ENCODE assay signal across 18 cellular contexts in genomic region chr16:8846401-8846932, GRCh38. TPM values are rescaled to one million over a fixed set of nuclear protein-coding genes. Genes with fewer than 3 reads are reported as not detected.
DNase-seq lines count a peak whose midpoint lies in the region; TF ChIP-seq lines count a peak whose summit lies in the region.
"Had no signal": no experiment of that assay in that cellular context is flagged by ENCODE, and none has a peak within 500 bp of the region (broad histone marks: within the 10 kb centered on the region; RNA-seq: fewer than 3 reads in every experiment).

No MANE protein-coding gene starts in this region.

- intact Hi-C loops in A673 (cut with micrococcal nuclease; ENCODE audit: unreplicated experiment) (no loop called here), uterus (cut with DNase I; ENCODE audit: low total_unique reads) (no loop called here)

- H3K9me3 ChIP-seq in A673 (ENCODE audit: low read depth, low read length, poor library complexity, severe bottlenecking), result no peaks in the 10 kb centered on the region
- H3K9me3 ChIP-seq in BLaER1, result no peaks in the 10 kb centered on the region
- no peaks in the 10 kb centered on the region for H3K9me3 ChIP-seq in uterus

- no TSS peak for BruUV-seq in A673 (replicated peaks; lab: Mats Ljungman, UMichigan)

- H3K27me3 ChIP-seq in A673 (replicated peaks; ENCODE audit: insufficient read depth, low read depth, low read length, poor library complexity), result no peaks in the 10 kb centered on the region
- no peaks in the 10 kb centered on the region for H3K27me3 ChIP-seq in BLaER1
- no peaks in the 10 kb centered on the region for H3K27me3 ChIP-seq in uterus
- H3K27me3 ChIP-seq: Peyer's patch had no signal

- CTCF ChIA-PET in A673 (lab: Charles Lee) (no interaction called here), RWPE1 (lab: Yijun Ruan, JAX) (interaction anchor here (0.5 to 0.6 kb wide), 2 partner anchors 39 to 1368 kb away, joined by 3 read pairs; no protein-coding TSS in a partner anchor)

- H3K4me1 ChIP-seq in A673 (ENCODE audit: insufficient read depth, low read length, poor library complexity, severe bottlenecking) (peaks cover 10% of the 10 kb centered on the region), BLaER1 (peaks cover 72% of the 10 kb centered on the region), uterus (no peaks in the 10 kb centered on the region)

- H3K27ac ChIP-seq in A673 (ENCODE audit: low read depth, low read length, poor library complexity, severe bottlenecking) (peak overlapping the region; percentile 10), BLaER1 (peak overlapping the region; percentile 59), RWPE1 (peak overlapping the region; percentile 96), uterus (no peak overlapping the region)
- H3K27ac ChIP-seq: Peyer's patch had no signal

- peak overlapping the region; percentile 3; the same call in 1 of the 2 replicates for H3K4me2 ChIP-seq in BLaER1

- no peak overlapping the region for H3K9ac ChIP-seq in BLaER1

- H3K36me3 ChIP-seq in A673 (ENCODE audit: insufficient read depth, low read length, poor library complexity, severe bottlenecking) (peaks cover 37% of the 10 kb centered on the region), BLaER1 (peaks cover 52% of the 10 kb centered on the region), uterus (no peaks in the 10 kb centered on the region)

- H4K20me1 ChIP-seq in BLaER1, result peaks cover 25% of the 10 kb centered on the region

- TF ChIP-seq CTCF in A673 (conservative IDR thresholded peaks at IDR 0.05; ENCODE audit: low read depth, low read length), result no peak
- TF ChIP-seq CTCF in RWPE1 (conservative IDR thresholded peaks at IDR 0.05; ENCODE audit: low read depth), result no peak
- no peak for TF ChIP-seq CTCF in uterus (IDR thresholded peaks at IDR 0.05)

- H3K4me3 ChIP-seq in A673 (ENCODE audit: low read depth, low read length, poor library complexity, severe bottlenecking) (no peak overlapping the region), BLaER1 (no peak overlapping the region), uterus (no peak overlapping the region)
- H3K4me3 ChIP-seq: Peyer's patch had no signal

- TF ChIP-seq POLR2A in uterus (IDR thresholded peaks at IDR 0.05), result no peak

- DNase-seq in A673 (ENCODE audit: low spot score) (no peak), RWPE1 (ENCODE audit: low spot score) (no peak), dedifferentiated amniotic fluid mesenchymal stem cell (ENCODE audit: extremely low spot score) (peak; percentile 8), DMS114 treated with DMSO at 0.1 percent for 48 hours (lab: John Stamatoyannopoulos, UW; ENCODE audit: unreplicated experiment) (no peak), cerebellum (ENCODE audit: low spot score) (no peak), uterus (no peak)
- DNase-seq: ACHN; AML-193; CD4-positive, CD25-positive, alpha-beta regulatory T cell; COR-L47; KBM-7; NCI-H1105 treated with DMSO at 0.1 percent for 48 hours; NCI-H1694; NCI-H2081 treated with DMSO at 0.1 percent for 48 hours; SHP77 had no signal

- POLR2A ChIA-PET in A673 (lab: Charles Lee; ENCODE audit: low non-redundant PET), result interaction anchor here (0.6 kb wide), 1 partner anchor 23 kb away, joined by 3 read pairs; no protein-coding TSS in a partner anchor
- POLR2A ChIA-PET in RWPE1 (lab: Yijun Ruan, JAX; ENCODE audit: low non-redundant PET), result no interaction called here

RNA-seq across cellular contexts. Expression of gene CARHSP1, which starts 22.3 kb away (rescaled TPM):
- total RNA-seq in A673 (2021) (316 and 329 TPM in 2 replicates), cerebellum (105 TPM), uterus (10 to 100 TPM; 20.0 to 79.2 (median 67.4) TPM)

RNA-seq across cellular contexts. Expression of gene LITAFD, which starts 35.7 kb away (rescaled TPM):
- total RNA-seq in A673 (2021) (not detected in 2 replicates), cerebellum (not detected), uterus (not detected)
- total RNA-seq: CD4-positive, CD25-positive, alpha-beta regulatory T cell; H4; Peyer's patch had no signal

RNA-seq across cellular contexts. Expression of gene PMM2, which starts 48.8 kb away (rescaled TPM):
- 44.3 and 54.8 TPM in 2 replicates for total RNA-seq in A673 (2021)
- 14.3 TPM for total RNA-seq in cerebellum
- total RNA-seq in uterus, result 10 to 100 TPM; 19.0 to 41.6 (median 27.5) TPM

RNA-seq across cellular contexts. Expression of gene TMEM186, which starts 49.0 kb away (rescaled TPM):
- 13.3 and 13.5 TPM in 2 replicates for total RNA-seq in A673 (2021)
- 5.5 TPM for total RNA-seq in cerebellum
- total RNA-seq in uterus, result 1 to 10 TPM; 6.1 to 9.1 (median 8.3) TPM

Comparison
In these comparisons a context has a peak if more than half of its experiments do, and no peak if none do; other contexts are left out.
1. H3K27ac ChIP-seq: peak in A673 (single experiment), BLaER1 (single experiment) and RWPE1 (single experiment); none in uterus (0 of 2).